20 cellular contexts compared by ENCODE assay signal in the genomic region with DNA sequence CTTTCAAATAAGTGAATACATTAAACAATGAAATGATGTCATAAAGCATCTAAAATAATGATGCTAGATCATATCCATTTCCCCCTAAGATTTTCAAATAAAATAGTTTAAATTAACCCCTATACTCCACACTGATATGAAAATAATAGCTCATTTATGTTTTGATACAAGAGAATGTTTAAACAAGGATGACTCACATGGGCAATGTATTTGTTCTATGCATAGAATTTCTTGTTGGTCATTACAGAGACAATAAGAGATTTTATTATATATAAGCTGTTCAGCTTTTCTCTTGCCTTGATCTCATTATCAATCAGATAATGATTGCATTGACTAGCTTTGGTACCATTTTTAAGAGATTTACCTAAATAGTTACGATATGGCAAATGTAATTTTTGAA.
"Had no signal": no experiment of that assay in that cellular context is flagged by ENCODE, and none has a peak within 500 bp of the region (broad histone marks: within the 10 kb centered on the region; RNA-seq: fewer than 3 reads in every experiment).

No MANE protein-coding gene starts in this region.

- H3K36me3 ChIP-seq: colonic mucosa, esophagus squamous epithelium, gastroesophageal sphincter, left lung, lower lobe of right lung, prostate gland, right lobe of liver, suprapubic skin, thyroid gland had no signal

- H3K9me3 ChIP-seq: colonic mucosa, esophagus squamous epithelium, gastroesophageal sphincter, left lung, lower lobe of right lung, prostate gland, right lobe of liver, suprapubic skin, thyroid gland had no signal

- DNase-seq: colonic mucosa; dermis blood vessel endothelial cell; esophagus squamous epithelium; foreskin fibroblast; glutamatergic neuron; left lung; lower lobe of right lung; right lobe of liver; stimulated activated CD4-positive, alpha-beta T cell treated with anti-CD3 and anti-CD28 coated beads, Interleukin-4, amount 100 ng/mL, for 1 hour; stimulated activated CD8-positive, alpha-beta memory T cell treated with anti-CD3 and anti-CD28 coated beads, Interleukin-4, amount 100 ng/mL, for 48 hours; stimulated activated naive CD8-positive, alpha-beta T cell treated with anti-CD3 and anti-CD28 coated beads, Interleukin-15, Interleukin-2, amounts not matched to agents 100 U/mL and 50 U/mL, for 24 hours; thyroid gland had no signal

- ATAC-seq: gastroesophageal sphincter; left lung; lower lobe of right lung; natural killer cell treated with Interleukin-12 subunit alpha and Interleukin-12 subunit beta and Interleukin-15 and Interleukin-18, amount 100 ng/mL, for 72 hours; right lobe of liver; stimulated activated effector memory CD8-positive, alpha-beta T cell treated with anti-CD3 and anti-CD28 coated beads, Interleukin-12 subunit alpha, Interleukin-12 subunit beta, amount 100 ng/mL, for 72 hours; stimulated activated naive CD8-positive, alpha-beta T cell treated with anti-CD3 and anti-CD28 coated beads, Interleukin-15, Interleukin-2, amounts not matched to agents 100 U/mL and 50 U/mL, for 24 hours had no signal

- H3K27ac ChIP-seq: colonic mucosa, esophagus squamous epithelium, gastroesophageal sphincter, left lung, lower lobe of right lung, parathyroid adenoma, prostate gland, right lobe of liver, suprapubic skin, thyroid gland had no signal

- FAIRE-seq: keratinocyte, urothelium cell line had no signal

- H3K9ac ChIP-seq: parathyroid adenoma had no signal

- H3K79me2 ChIP-seq: parathyroid adenoma had no signal

- H3K27me3 ChIP-seq: colonic mucosa, esophagus squamous epithelium, gastroesophageal sphincter, left lung, right lobe of liver, suprapubic skin, thyroid gland had no signal

- H3K4me3 ChIP-seq: colonic mucosa, esophagus squamous epithelium, gastroesophageal sphincter, left lung, lower lobe of right lung, prostate gland, right lobe of liver, suprapubic skin, thyroid gland had no signal

- H2AFZ ChIP-seq: parathyroid adenoma had no signal

- H3K4me1 ChIP-seq: colonic mucosa, esophagus squamous epithelium, gastroesophageal sphincter, left lung, lower lobe of right lung, parathyroid adenoma, prostate gland, right lobe of liver, suprapubic skin, thyroid gland had no signal
